Comparison of ENCODE assay signal across 11 cellular contexts in genomic region chr3:186110975-186111974, GRCh38. TPM values are rescaled to one million over a fixed set of nuclear protein-coding genes. Genes with fewer than 3 reads are reported as not detected.
DNase-seq lines count a peak whose midpoint lies in the region; ATAC-seq and TF ChIP-seq lines count a peak whose summit lies in the region.
"Had no signal": no experiment of that assay in that cellular context is flagged by ENCODE, and none has a peak within 500 bp of the region (broad histone marks: within the 10 kb centered on the region; RNA-seq: fewer than 3 reads in every experiment).

No MANE protein-coding gene starts in this region.

- POLR2A ChIA-PET in activated CD4-positive, alpha-beta T cell treated with anti-CD3 and anti-CD28 coated beads for 36 hours (lab: Charles Lee), result no interaction called here

- peak; percentile 10 for ATAC-seq in activated CD4-positive, alpha-beta T cell treated with anti-CD3 and anti-CD28 coated beads for 36 hours
- no peak for ATAC-seq in HG03196 (IDR thresholded peaks at IDR 0.05; ENCODE audit: unreplicated experiment)
- no peak for ATAC-seq in HG02623 (IDR thresholded peaks at IDR 0.05; ENCODE audit: unreplicated experiment)
- no peak for ATAC-seq in GM21786 (IDR thresholded peaks at IDR 0.05; ENCODE audit: unreplicated experiment)
- ATAC-seq: A549 had no signal

- peak; percentile 48 for DNase-seq in activated CD4-positive, alpha-beta T cell treated with anti-CD3 and anti-CD28 coated beads for 36 hours
- DNase-seq in activated CD4-positive, alpha-beta T cell treated with anti-CD3 and anti-CD28 coated beads for 4 hours, result no peak
- DNase-seq in activated T-helper 1 cell treated with anti-CD3 and anti-CD28 coated beads, Interleukin-12 subunit alpha, Interleukin-12 subunit beta, Interleukin-2, Interleukin-4 antibody, amounts not matched to agents 30 ng/mL and 10 ng/mL and 1 ng/mL, durations not matched to agents 14 hours and 24 hours and 36 hours (ENCODE audit: low spot score), result no peak
- DNase-seq in nephron progenitor cell, result peak; percentile 38
- DNase-seq: transverse colon, WERI-Rb-1 had no signal

- H3K4me1 Mint-ChIP-seq in activated CD4-positive, alpha-beta T cell treated with anti-CD3 and anti-CD28 coated beads for 36 hours, result peaks cover 34% of the 10 kb centered on the region
- peaks cover 18 to 21% (median 20%) of the 10 kb centered on the region in 3 donors for H3K4me1 Mint-ChIP-seq in IgD-negative memory B cell
- peaks cover 42% of the 10 kb centered on the region for H3K4me1 Mint-ChIP-seq in activated T-helper 1 cell treated with anti-CD3 and anti-CD28 coated beads, Interleukin-12 subunit alpha, Interleukin-12 subunit beta, Interleukin-2, Interleukin-4 antibody, amounts not matched to agents 30 ng/mL and 10 ng/mL and 1 ng/mL, durations not matched to agents 14 hours and 24 hours and 36 hours (ENCODE audit: low read depth)
- H3K4me1 Mint-ChIP-seq in nephron progenitor cell, result peaks cover 65% of the 10 kb centered on the region

- H3K4me3 Mint-ChIP-seq in activated CD4-positive, alpha-beta T cell treated with anti-CD3 and anti-CD28 coated beads for 36 hours, result no peak overlapping the region
- H3K4me3 Mint-ChIP-seq in IgD-negative memory B cell (peak overlapping the region; percentile 9 to 98 (median 48)), nephron progenitor cell (peak overlapping the region; percentile 96)
- peak overlapping the region; percentile 90 for H3K4me3 Mint-ChIP-seq in activated T-helper 1 cell treated with anti-CD3 and anti-CD28 coated beads, Interleukin-12 subunit alpha, Interleukin-12 subunit beta, Interleukin-2, Interleukin-4 antibody, amounts not matched to agents 30 ng/mL and 10 ng/mL and 1 ng/mL, durations not matched to agents 14 hours and 24 hours and 36 hours

- intact Hi-C loops in activated CD4-positive, alpha-beta T cell treated with anti-CD3 and anti-CD28 coated beads for 36 hours (cut with DNase I, micrococcal nuclease), result loop anchor here (1.0 to 5.0 kb wide), 4 partner anchors 40 to 134 kb away; no protein-coding TSS in a partner anchor
- intact Hi-C loops in activated T-helper 1 cell treated with anti-CD3 and anti-CD28 coated beads, Interleukin-12 subunit alpha, Interleukin-12 subunit beta, Interleukin-2, Interleukin-4 antibody, amounts not matched to agents 30 ng/mL and 10 ng/mL and 1 ng/mL, durations not matched to agents 14 hours and 24 hours and 36 hours (cut with micrococcal nuclease), result loop anchor here (5.0 kb wide), 1 partner anchor 81 kb away; no protein-coding TSS in a partner anchor

- H3K27me3 Mint-ChIP-seq in activated CD4-positive, alpha-beta T cell treated with anti-CD3 and anti-CD28 coated beads for 36 hours, result peaks cover 72% of the 10 kb centered on the region
- peaks cover 65% of the 10 kb centered on the region for H3K27me3 Mint-ChIP-seq in IgD-negative memory B cell
- H3K27me3 Mint-ChIP-seq in activated T-helper 1 cell treated with anti-CD3 and anti-CD28 coated beads, Interleukin-12 subunit alpha, Interleukin-12 subunit beta, Interleukin-2, Interleukin-4 antibody, amounts not matched to agents 30 ng/mL and 10 ng/mL and 1 ng/mL, durations not matched to agents 14 hours and 24 hours and 36 hours (ENCODE audit: insufficient read depth), result peaks cover 83% of the 10 kb centered on the region
- peaks cover 25% of the 10 kb centered on the region for H3K27me3 Mint-ChIP-seq in nephron progenitor cell (ENCODE audit: low read depth, poor library complexity)

- H3K36me3 Mint-ChIP-seq in activated CD4-positive, alpha-beta T cell treated with anti-CD3 and anti-CD28 coated beads for 36 hours (ENCODE audit: low read depth), result no peaks in the 10 kb centered on the region
- H3K36me3 Mint-ChIP-seq in IgD-negative memory B cell (no peaks in the 10 kb centered on the region), nephron progenitor cell (ENCODE audit: low read depth) (no peaks in the 10 kb centered on the region)
- peaks cover 2% of the 10 kb centered on the region for H3K36me3 Mint-ChIP-seq in activated T-helper 1 cell treated with anti-CD3 and anti-CD28 coated beads, Interleukin-12 subunit alpha, Interleukin-12 subunit beta, Interleukin-2, Interleukin-4 antibody, amounts not matched to agents 30 ng/mL and 10 ng/mL and 1 ng/mL, durations not matched to agents 14 hours and 24 hours and 36 hours (ENCODE audit: low read depth)

- TF ChIP-seq CTCF in nephron progenitor cell (IDR thresholded peaks at IDR 0.05), result no peak

- H3K9me3 Mint-ChIP-seq in activated CD4-positive, alpha-beta T cell treated with anti-CD3 and anti-CD28 coated beads for 36 hours (ENCODE audit: low read depth), result no peaks in the 10 kb centered on the region
- H3K9me3 Mint-ChIP-seq in IgD-negative memory B cell, result no peaks in the 10 kb centered on the region
- H3K9me3 Mint-ChIP-seq in activated T-helper 1 cell treated with anti-CD3 and anti-CD28 coated beads, Interleukin-12 subunit alpha, Interleukin-12 subunit beta, Interleukin-2, Interleukin-4 antibody, amounts not matched to agents 30 ng/mL and 10 ng/mL and 1 ng/mL, durations not matched to agents 14 hours and 24 hours and 36 hours, result no peaks in the 10 kb centered on the region
- no peaks in the 10 kb centered on the region for H3K9me3 Mint-ChIP-seq in nephron progenitor cell

- CTCF ChIA-PET in activated CD4-positive, alpha-beta T cell treated with anti-CD3 and anti-CD28 coated beads for 36 hours (lab: Charles Lee), result interaction anchor here (0.9 kb wide), 1 partner anchor 11 kb away, joined by 3 read pairs; no protein-coding TSS in a partner anchor

- H3K27ac Mint-ChIP-seq in activated CD4-positive, alpha-beta T cell treated with anti-CD3 and anti-CD28 coated beads for 36 hours, result no peak overlapping the region
- H3K27ac Mint-ChIP-seq in IgD-negative memory B cell (no peak overlapping the region), nephron progenitor cell (peak overlapping the region; percentile 95)
- H3K27ac Mint-ChIP-seq in activated T-helper 1 cell treated with anti-CD3 and anti-CD28 coated beads, Interleukin-12 subunit alpha, Interleukin-12 subunit beta, Interleukin-2, Interleukin-4 antibody, amounts not matched to agents 30 ng/mL and 10 ng/mL and 1 ng/mL, durations not matched to agents 14 hours and 24 hours and 36 hours, result no peak overlapping the region

RNA-seq across cellular contexts. Expression of gene ETV5, which starts 2.4 kb away (rescaled TPM):
- 1 to 10 TPM in 1 of 2 experiments, under 1 TPM in 1; 0.83 to 1.4 TPM for total RNA-seq in activated CD4-positive, alpha-beta T cell treated with anti-CD3 and anti-CD28 coated beads for 36 hours
- 0.36 TPM for polyA plus RNA-seq in IgD-negative memory B cell
- total RNA-seq in activated T-helper 1 cell treated with anti-CD3 and anti-CD28 coated beads, Interleukin-12 subunit alpha, Interleukin-12 subunit beta, Interleukin-2, Interleukin-4 antibody, amounts not matched to agents 30 ng/mL and 10 ng/mL and 1 ng/mL, durations not matched to agents 14 hours and 24 hours and 36 hours, result 3.3 and 3.6 TPM in 2 replicates

Comparison
In these comparisons a context has a peak if more than half of its experiments do, and no peak if none do; other contexts are left out.
1. DNase-seq: peak in activated CD4-positive, alpha-beta T cell treated with anti-CD3 and anti-CD28 coated beads for 36 hours (single experiment) and nephron progenitor cell (single experiment); none in activated CD4-positive, alpha-beta T cell treated with anti-CD3 and anti-CD28 coated beads for 4 hours (0 of 2) and activated T-helper 1 cell treated with anti-CD3 and anti-CD28 coated beads, Interleukin-12 subunit alpha, Interleukin-12 subunit beta, Interleukin-2, Interleukin-4 antibody, amounts not matched to agents 30 ng/mL and 10 ng/mL and 1 ng/mL, durations not matched to agents 14 hours and 24 hours and 36 hours (single experiment).